Comparison of ENCODE assay signal across 18 cellular contexts in genomic region chr4:75169020-75169814, GRCh38.
A peak's percentile ranks its signal among the peaks of the same experiment; 100 is the strongest.
DNase-seq lines count a peak whose midpoint lies in the region; ATAC-seq and TF ChIP-seq lines count a peak whose summit lies in the region.
"Had no signal": no experiment of that assay in that cellular context is flagged by ENCODE, and none has a peak within 500 bp of the region (broad histone marks: within the 10 kb centered on the region; RNA-seq: fewer than 3 reads in every experiment).

No MANE protein-coding gene starts in this region.

- TF ChIP-seq CTCF in nephron progenitor cell (IDR thresholded peaks at IDR 0.05) (no peak), sigmoid colon (IDR thresholded peaks at IDR 0.05) (no peak)

- intact Hi-C loops in sigmoid colon (cut with DNase I), result no loop called here

- no peaks in the 10 kb centered on the region for H3K36me3 ChIP-seq in HAP-1 (replicated peaks)
- H3K36me3 ChIP-seq in SJCRH30, result no peaks in the 10 kb centered on the region
- H3K36me3 ChIP-seq in sigmoid colon, result no peaks in the 10 kb centered on the region
- H3K36me3 ChIP-seq: colonic mucosa, ovary, thoracic aorta had no signal

- H3K4me1 ChIP-seq in HAP-1, result peaks cover 35% of the 10 kb centered on the region
- H3K4me1 ChIP-seq in SJCRH30, result peaks cover 30% of the 10 kb centered on the region
- no peaks in the 10 kb centered on the region for H3K4me1 ChIP-seq in sigmoid colon
- H3K4me1 ChIP-seq: colonic mucosa had no signal

- in situ Hi-C loops in HAP-1 (cut with MboI; ENCODE audit: low sequenced_read_pairs), result no loop called here

- H3K27me3 Mint-ChIP-seq in nephron progenitor cell (ENCODE audit: low read depth, poor library complexity), result peaks cover 6% of the 10 kb centered on the region

- WGBS in sigmoid colon, 2 donors, result 75 to 89% methylated on average over 6 of the region's 6 CpGs

- H3K4me3 ChIP-seq in HAP-1 (no peak overlapping the region), SJCRH30 (no peak overlapping the region), sigmoid colon (no peak overlapping the region)
- H3K4me3 ChIP-seq: colonic mucosa, ovary, thoracic aorta had no signal

- H3K27me3 ChIP-seq in HAP-1 (ENCODE audit: low read depth), result no peaks in the 10 kb centered on the region
- no peaks in the 10 kb centered on the region for H3K27me3 ChIP-seq in SJCRH30
- H3K27me3 ChIP-seq in sigmoid colon, result no peaks in the 10 kb centered on the region
- H3K27me3 ChIP-seq: colonic mucosa, ovary had no signal

- no peaks in the 10 kb centered on the region; the same call in 1 of the 2 replicates for H3K9me3 ChIP-seq in HAP-1
- H3K9me3 ChIP-seq in SJCRH30 (replicated peaks), result peaks cover 9% of the 10 kb centered on the region
- H3K9me3 ChIP-seq in sigmoid colon, result no peaks in the 10 kb centered on the region
- H3K9me3 ChIP-seq: colonic mucosa, ovary, thoracic aorta had no signal

- DNase-seq in HAP-1 (ENCODE audit: low spot score in 2 of 2), result peak; percentile 41 to 87
- DNase-seq in NCI-H146 treated with DMSO at 0.1 percent for 48 hours (lab: John Stamatoyannopoulos, UW; ENCODE audit: unreplicated experiment), result peak; percentile 8
- peak; percentile 65 to 94 for DNase-seq in SJCRH30
- no peak for DNase-seq in nephron progenitor cell
- DNase-seq in sigmoid colon, result no peak
- DNase-seq: colonic mucosa; NCI-H2029 treated with DMSO at 0.1 percent for 48 hours; NCI-H774; ovary; PC-3; stimulated activated naive B cell treated with anti-CD40 and anti-IgM and Interleukin-4, amounts not matched to agents 10 μg/mL and 1 μg/mL and 100 μg/mL, for 72 hours; T-helper 9 cell had no signal

- peaks cover 10% of the 10 kb centered on the region for H3K4me1 Mint-ChIP-seq in nephron progenitor cell

- no peak for ATAC-seq in GM18868 (IDR thresholded peaks at IDR 0.05; ENCODE audit: unreplicated experiment)
- ATAC-seq in HG02981 (IDR thresholded peaks at IDR 0.05; ENCODE audit: unreplicated experiment), result no peak
- no peak for ATAC-seq in GM18498 (IDR thresholded peaks at IDR 0.05; ENCODE audit: unreplicated experiment)
- ATAC-seq: activated naive CD4-positive, alpha-beta T cell treated with anti-CD3 and anti-CD28 coated beads, Interleukin-2, amount 50 U/mL, for 72 hours; PC-3; sciatic nerve; stimulated activated naive B cell treated with anti-CD40 and anti-IgM and Interleukin-4, amounts not matched to agents 10 μg/mL and 1 μg/mL and 100 μg/mL, for 72 hours had no signal

- no peaks in the 10 kb centered on the region for H3K36me3 Mint-ChIP-seq in nephron progenitor cell (ENCODE audit: low read depth)

- H3K9me3 Mint-ChIP-seq in nephron progenitor cell, result peaks cover 22% of the 10 kb centered on the region

- H3K27ac ChIP-seq in SJCRH30 (peak overlapping the region; percentile 71), sigmoid colon (no peak overlapping the region)
- H3K27ac ChIP-seq: colonic mucosa, ovary, thoracic aorta had no signal

- H3K27ac Mint-ChIP-seq in nephron progenitor cell, result peak overlapping the region; percentile 70
- H3K27ac Mint-ChIP-seq: activated naive CD4-positive, alpha-beta T cell treated with anti-CD3 and anti-CD28 coated beads, Interleukin-2, amount 50 U/mL, for 72 hours; stimulated activated naive B cell treated with anti-CD40 and anti-IgM and Interleukin-4, amounts not matched to agents 10 μg/mL and 1 μg/mL and 100 μg/mL, for 72 hours had no signal

- TF ChIP-seq EP300 in sigmoid colon (IDR thresholded peaks at IDR 0.05), result no peak

- H3K4me3 Mint-ChIP-seq in nephron progenitor cell, result no peak overlapping the region
- H3K4me3 Mint-ChIP-seq: stimulated activated naive B cell treated with anti-CD40 and anti-IgM and Interleukin-4, amounts not matched to agents 10 μg/mL and 1 μg/mL and 100 μg/mL, for 72 hours had no signal

- TF ChIP-seq POLR2A in sigmoid colon (IDR thresholded peaks at IDR 0.05), result no peak

Comparison
In these comparisons a context has a peak if more than half of its experiments do, and no peak if none do; other contexts are left out.
1. DNase-seq: peak in HAP-1 (2 of 2), NCI-H146 treated with DMSO at 0.1 percent for 48 hours (single experiment) and SJCRH30 (2 of 2); none in nephron progenitor cell (single experiment) and sigmoid colon (single experiment).